Comparison of ENCODE assay signal across 1 cellular context in genomic region chr6:30060982-30061765, GRCh38.
TF ChIP-seq lines count a peak whose summit lies in the region.

Gene POLR1H, plus strand, starts transcription at chr6:30061265. Its CDS starts 260 bp downstream, at chr6:30061525.

TF ChIP-seq in HepG2, 621 proteins besides CTCF, POLR2A, EP300 and RAD21 (continued from another document and continues in another):
- no peak for TF ChIP-seq ZUFSP (CRISPR knock-in tag; IDR thresholded peaks at IDR 0.05; ENCODE audit: borderline replicate concordance)
- peak; percentile 59 for TF ChIP-seq HMG20A (CRISPR knock-in tag; IDR thresholded peaks at IDR 0.05; ENCODE audit: borderline replicate concordance)
- peak; percentile 36; the same call in 1 of the 2 replicates for TF ChIP-seq ZNF770 (CRISPR knock-in tag; IDR thresholded peaks at IDR 0.05)
- TF ChIP-seq RFX5 (IDR thresholded peaks at IDR 0.05; ENCODE audit: low read depth, low read length) = peak; percentile 90
- 0 out of 2 replicates have a peak, but pooled peaks have one; percentile 30 for TF ChIP-seq ZNF510 (CRISPR knock-in tag; IDR thresholded peaks at IDR 0.05; ENCODE audit: low read depth)
- no peak for TF ChIP-seq TOPORS (CRISPR knock-in tag; IDR thresholded peaks at IDR 0.05)
- no peak for TF ChIP-seq ZNF24 (IDR thresholded peaks at IDR 0.05)
- TF ChIP-seq SIN3B (IDR thresholded peaks at IDR 0.05; ENCODE audit: low read length) = peak; percentile 95
- TF ChIP-seq ZNF746 (CRISPR knock-in tag; IDR thresholded peaks at IDR 0.05) = peak; percentile 61
- peak; percentile 80 for TF ChIP-seq ARID3A (IDR thresholded peaks at IDR 0.05; ENCODE audit: low read depth, low read length)
- TF ChIP-seq BRF2 (CRISPR knock-in tag; IDR thresholded peaks at IDR 0.05) = no peak
- TF ChIP-seq E2F1 (CRISPR knock-in tag; IDR thresholded peaks at IDR 0.05) = no peak
- peak; percentile 66 for TF ChIP-seq NCOA2 (CRISPR knock-in tag; IDR thresholded peaks at IDR 0.05)
- no peak for TF ChIP-seq ZNF780A (CRISPR knock-in tag; IDR thresholded peaks at IDR 0.05)
- peak; percentile 89 for TF ChIP-seq XBP1 (CRISPR knock-in tag; IDR thresholded peaks at IDR 0.05)
- no peak for TF ChIP-seq MNT (IDR thresholded peaks at IDR 0.05)
- peak; percentile 9; the same call in 1 of the 2 replicates for TF ChIP-seq ZNF296 (CRISPR knock-in tag; conservative IDR thresholded peaks at IDR 0.05)
- TF ChIP-seq CHCHD3 (CRISPR knock-in tag; IDR thresholded peaks at IDR 0.05) = peak; percentile 71; the same call in 1 of the 2 replicates
- TF ChIP-seq ZNF292 (CRISPR knock-in tag; IDR thresholded peaks at IDR 0.05; ENCODE audit: borderline replicate concordance, low read depth) = no peak
- TF ChIP-seq ZNF660 (CRISPR knock-in tag; IDR thresholded peaks at IDR 0.05; ENCODE audit: borderline replicate concordance, low read depth) = 0 out of 2 replicates have a peak, but pooled peaks have one; percentile 24
- TF ChIP-seq TOE1 (CRISPR knock-in tag; IDR thresholded peaks at IDR 0.05) = peak; percentile 83
- TF ChIP-seq ZNF781 (CRISPR knock-in tag; IDR thresholded peaks at IDR 0.05; ENCODE audit: borderline replicate concordance, not compliant biosample characterization) = peak; percentile 81
- peak; percentile 91 for TF ChIP-seq ZSCAN20 (CRISPR knock-in tag; IDR thresholded peaks at IDR 0.05; ENCODE audit: borderline replicate concordance)
- peak; percentile 68; the same call in 1 of the 2 replicates for TF ChIP-seq E2F5 (CRISPR knock-in tag; conservative IDR thresholded peaks at IDR 0.05)
- no peak for TF ChIP-seq NFE2 (CRISPR knock-in tag; IDR thresholded peaks at IDR 0.05)
- TF ChIP-seq SNAPC4 (CRISPR knock-in tag; IDR thresholded peaks at IDR 0.05) = peak; percentile 83
- peak; percentile 70 for TF ChIP-seq ZNF414 (CRISPR knock-in tag; IDR thresholded peaks at IDR 0.05)
- TF ChIP-seq ZNF563 (CRISPR knock-in tag; IDR thresholded peaks at IDR 0.05) = peak; percentile 82; the same call in 1 of the 2 replicates
- no peak for TF ChIP-seq ZNF570 (CRISPR knock-in tag; IDR thresholded peaks at IDR 0.05; ENCODE audit: borderline replicate concordance)
- TF ChIP-seq ZNF782 (CRISPR knock-in tag; IDR thresholded peaks at IDR 0.05; ENCODE audit: borderline replicate concordance) = peak; percentile 41
- no peak for TF ChIP-seq ZNF138 (CRISPR knock-in tag; IDR thresholded peaks at IDR 0.05; ENCODE audit: low read depth)
- no peak for TF ChIP-seq KDM6A (CRISPR knock-in tag; IDR thresholded peaks at IDR 0.05; ENCODE audit: low read depth)
- peak; percentile 85; the same call in 1 of the 2 replicates for TF ChIP-seq ZNF567 (CRISPR knock-in tag; IDR thresholded peaks at IDR 0.05; ENCODE audit: borderline replicate concordance)
- peak; percentile 92 for TF ChIP-seq DRAP1 (CRISPR knock-in tag; IDR thresholded peaks at IDR 0.05)
- no peak for TF ChIP-seq ZNF615 (CRISPR knock-in tag; IDR thresholded peaks at IDR 0.05; ENCODE audit: borderline replicate concordance)
- no peak; the same call in 1 of the 2 replicates for TF ChIP-seq KDM1A (CRISPR knock-in tag; IDR thresholded peaks at IDR 0.05)
- TF ChIP-seq THAP11 (CRISPR knock-in tag; IDR thresholded peaks at IDR 0.05) = peak; percentile 94
- TF ChIP-seq ZNF180 (CRISPR knock-in tag; IDR thresholded peaks at IDR 0.05; ENCODE audit: borderline replicate concordance, low read depth) = peak; percentile 77
- TF ChIP-seq DMAP1 (CRISPR knock-in tag; IDR thresholded peaks at IDR 0.05) = peak; percentile 94
- TF ChIP-seq CBX2 (IDR thresholded peaks at IDR 0.05; ENCODE audit: low read depth, low read length) = no peak
- TF ChIP-seq CBX2 (CRISPR knock-in tag; IDR thresholded peaks at IDR 0.05; ENCODE audit: low read depth) = no peak
- TF ChIP-seq KLF13 (CRISPR knock-in tag; IDR thresholded peaks at IDR 0.05) = 0 out of 2 replicates have a peak, but pooled peaks have one; percentile 28
- no peak for TF ChIP-seq ZNF597 (CRISPR knock-in tag; IDR thresholded peaks at IDR 0.05)
- peak; percentile 90 for TF ChIP-seq ZNF766 (CRISPR knock-in tag; IDR thresholded peaks at IDR 0.05; ENCODE audit: borderline replicate concordance)
- TF ChIP-seq GATA4 (IDR thresholded peaks at IDR 0.05; ENCODE audit: borderline replicate concordance, low read depth) = peak; percentile 64
- TF ChIP-seq FOXJ3 (CRISPR knock-in tag; IDR thresholded peaks at IDR 0.05; ENCODE audit: borderline replicate concordance) = peak; percentile 88; the same call in 1 of the 2 replicates
- TF ChIP-seq PRMT3 (CRISPR knock-in tag; IDR thresholded peaks at IDR 0.05; ENCODE audit: borderline replicate concordance, low read depth) = 0 out of 2 replicates have a peak, but pooled peaks have one; percentile 84
- TF ChIP-seq TGIF2 (CRISPR knock-in tag; IDR thresholded peaks at IDR 0.05) = peak; percentile 91
